Comparison of ENCODE assay signal across 15 cellular contexts in the genomic region with DNA sequence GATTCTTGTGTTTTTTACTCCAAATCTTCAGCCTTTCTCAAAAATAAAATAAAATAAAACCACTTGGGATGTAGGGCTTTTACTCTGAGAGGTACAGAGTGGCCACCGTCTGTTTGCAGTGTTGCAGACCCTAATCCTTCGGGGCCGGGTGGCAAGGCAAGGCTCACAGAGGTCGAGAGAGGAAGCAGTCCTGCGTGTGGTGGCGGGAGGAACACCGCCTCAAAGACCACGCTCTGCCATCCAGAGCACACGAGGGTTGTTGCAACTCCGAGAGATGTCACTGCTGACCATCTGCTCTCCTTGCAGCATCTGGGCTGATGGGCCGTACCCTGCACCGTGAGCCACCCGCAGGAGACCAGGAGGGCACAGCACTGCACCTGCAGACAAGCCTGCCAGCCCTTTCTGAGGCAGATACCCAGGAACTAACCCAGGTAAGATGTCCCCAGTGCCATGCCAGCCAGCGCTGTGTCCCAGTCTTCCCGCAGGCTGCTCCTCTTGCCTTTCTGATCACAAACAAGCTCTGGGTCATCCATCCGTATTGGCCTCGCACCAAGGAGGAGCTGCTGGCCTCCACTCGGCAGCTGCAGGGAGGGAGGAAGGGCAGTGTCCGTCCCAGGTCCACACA.
DNase-seq lines count a peak whose midpoint lies in the region; ATAC-seq and TF ChIP-seq lines count a peak whose summit lies in the region.
"Had no signal": no experiment of that assay in that cellular context is flagged by ENCODE, and none has a peak within 500 bp of the region (broad histone marks: within the 10 kb centered on the region; RNA-seq: fewer than 3 reads in every experiment).

No MANE protein-coding gene starts in this region.

- H3K4me1 ChIP-seq in BLaER1: peaks cover 55% of the 10 kb centered on the region
- H3K4me1 ChIP-seq: parathyroid adenoma had no signal

- peaks cover 80% of the 10 kb centered on the region for H4K20me1 ChIP-seq in BLaER1

- H3K36me3 ChIP-seq in BLaER1: peaks cover 86% of the 10 kb centered on the region

- DNase-seq in NCI-H1417 (lab: John Stamatoyannopoulos, UW): peak in 2 of 3 experiments; percentile 30 to 74
- no peak for DNase-seq in NCI-H1417 treated with DMSO at 0.1 percent for 48 hours (lab: John Stamatoyannopoulos, UW)
- peak; percentile 58 for DNase-seq in NCI-H2196 (lab: John Stamatoyannopoulos, UW; ENCODE audit: unreplicated experiment)
- DNase-seq in caudate nucleus (lab: John Stamatoyannopoulos, UW): no peak
- no peak for DNase-seq in NCI-H748 treated with DMSO at 0.1 percent for 48 hours (lab: John Stamatoyannopoulos, UW)
- no peak for DNase-seq in DMS114 treated with DMSO at 0.1 percent for 48 hours (lab: John Stamatoyannopoulos, UW; ENCODE audit: unreplicated experiment)
- DNase-seq: endodermal cell, foreskin keratinocyte, midbrain, NCI-H1048, SK-N-SH had no signal

- no peaks in the 10 kb centered on the region for H3K27me3 ChIP-seq in BLaER1
- H3K27me3 ChIP-seq: foreskin keratinocyte had no signal

- H3K9me3 ChIP-seq in BLaER1: no peaks in the 10 kb centered on the region
- H3K9me3 ChIP-seq: SK-N-SH, thoracic aorta had no signal

- H3K4me2 ChIP-seq in BLaER1: peak overlapping the region; percentile 59
- H3K4me2 ChIP-seq: SK-N-SH had no signal

- no peak for ATAC-seq in GM18505 (IDR thresholded peaks at IDR 0.05; ENCODE audit: unreplicated experiment)
- ATAC-seq: foreskin keratinocyte had no signal

- H3K4me3 ChIP-seq in BLaER1: no peak overlapping the region
- H3K4me3 ChIP-seq: thoracic aorta had no signal

- TF ChIP-seq POLR2A in GM18505 (IDR thresholded peaks at IDR 0.05; ENCODE audit: borderline replicate concordance, extremely low read depth, insufficient read depth, insufficient read length): no peak

- H3K27ac ChIP-seq in BLaER1 (no peak overlapping the region), caudate nucleus (ENCODE audit: low read depth, low read length) (peak overlapping the region; percentile 72)
- H3K27ac ChIP-seq: foreskin keratinocyte, parathyroid adenoma, thoracic aorta had no signal

- no peak overlapping the region for H3K9ac ChIP-seq in BLaER1
- H3K9ac ChIP-seq: parathyroid adenoma, SK-N-SH had no signal

Comparison
In these comparisons a context has a peak if more than half of its experiments do, and no peak if none do; other contexts are left out.
1. DNase-seq: peak in NCI-H1417 (2 of 3) and NCI-H2196 (single experiment); none in NCI-H1417 treated with DMSO at 0.1 percent for 48 hours (single experiment), caudate nucleus (0 of 61), NCI-H748 treated with DMSO at 0.1 percent for 48 hours (single experiment) and DMS114 treated with DMSO at 0.1 percent for 48 hours (single experiment).